ENCODE assay signal across 1 cellular context in the genomic region with DNA sequence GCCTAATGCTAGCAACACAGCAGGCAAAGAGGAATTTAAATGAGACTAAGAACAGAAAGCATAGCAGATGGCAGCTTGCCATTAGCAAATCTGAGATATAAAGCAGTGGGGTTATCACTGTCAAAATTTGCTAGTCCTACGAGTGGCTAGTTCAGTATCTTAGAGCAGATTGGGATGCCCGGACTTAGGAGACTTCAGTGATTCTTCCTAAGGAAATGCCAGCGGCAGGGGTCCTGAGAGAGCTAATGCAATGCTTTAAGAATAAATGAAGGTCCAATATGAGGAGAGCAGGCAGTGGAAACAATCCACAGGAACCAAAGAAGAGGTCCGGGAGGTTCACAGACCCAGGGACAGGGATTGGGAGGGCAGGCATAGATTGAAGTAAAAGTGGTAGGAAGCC.
TF ChIP-seq lines count a peak whose summit lies in the region.

No MANE protein-coding gene starts in this region.

TF ChIP-seq in GM23338, 12 proteins besides CTCF, POLR2A, EP300 and RAD21 (continued from another document):
- TF ChIP-seq, protein P1, sequence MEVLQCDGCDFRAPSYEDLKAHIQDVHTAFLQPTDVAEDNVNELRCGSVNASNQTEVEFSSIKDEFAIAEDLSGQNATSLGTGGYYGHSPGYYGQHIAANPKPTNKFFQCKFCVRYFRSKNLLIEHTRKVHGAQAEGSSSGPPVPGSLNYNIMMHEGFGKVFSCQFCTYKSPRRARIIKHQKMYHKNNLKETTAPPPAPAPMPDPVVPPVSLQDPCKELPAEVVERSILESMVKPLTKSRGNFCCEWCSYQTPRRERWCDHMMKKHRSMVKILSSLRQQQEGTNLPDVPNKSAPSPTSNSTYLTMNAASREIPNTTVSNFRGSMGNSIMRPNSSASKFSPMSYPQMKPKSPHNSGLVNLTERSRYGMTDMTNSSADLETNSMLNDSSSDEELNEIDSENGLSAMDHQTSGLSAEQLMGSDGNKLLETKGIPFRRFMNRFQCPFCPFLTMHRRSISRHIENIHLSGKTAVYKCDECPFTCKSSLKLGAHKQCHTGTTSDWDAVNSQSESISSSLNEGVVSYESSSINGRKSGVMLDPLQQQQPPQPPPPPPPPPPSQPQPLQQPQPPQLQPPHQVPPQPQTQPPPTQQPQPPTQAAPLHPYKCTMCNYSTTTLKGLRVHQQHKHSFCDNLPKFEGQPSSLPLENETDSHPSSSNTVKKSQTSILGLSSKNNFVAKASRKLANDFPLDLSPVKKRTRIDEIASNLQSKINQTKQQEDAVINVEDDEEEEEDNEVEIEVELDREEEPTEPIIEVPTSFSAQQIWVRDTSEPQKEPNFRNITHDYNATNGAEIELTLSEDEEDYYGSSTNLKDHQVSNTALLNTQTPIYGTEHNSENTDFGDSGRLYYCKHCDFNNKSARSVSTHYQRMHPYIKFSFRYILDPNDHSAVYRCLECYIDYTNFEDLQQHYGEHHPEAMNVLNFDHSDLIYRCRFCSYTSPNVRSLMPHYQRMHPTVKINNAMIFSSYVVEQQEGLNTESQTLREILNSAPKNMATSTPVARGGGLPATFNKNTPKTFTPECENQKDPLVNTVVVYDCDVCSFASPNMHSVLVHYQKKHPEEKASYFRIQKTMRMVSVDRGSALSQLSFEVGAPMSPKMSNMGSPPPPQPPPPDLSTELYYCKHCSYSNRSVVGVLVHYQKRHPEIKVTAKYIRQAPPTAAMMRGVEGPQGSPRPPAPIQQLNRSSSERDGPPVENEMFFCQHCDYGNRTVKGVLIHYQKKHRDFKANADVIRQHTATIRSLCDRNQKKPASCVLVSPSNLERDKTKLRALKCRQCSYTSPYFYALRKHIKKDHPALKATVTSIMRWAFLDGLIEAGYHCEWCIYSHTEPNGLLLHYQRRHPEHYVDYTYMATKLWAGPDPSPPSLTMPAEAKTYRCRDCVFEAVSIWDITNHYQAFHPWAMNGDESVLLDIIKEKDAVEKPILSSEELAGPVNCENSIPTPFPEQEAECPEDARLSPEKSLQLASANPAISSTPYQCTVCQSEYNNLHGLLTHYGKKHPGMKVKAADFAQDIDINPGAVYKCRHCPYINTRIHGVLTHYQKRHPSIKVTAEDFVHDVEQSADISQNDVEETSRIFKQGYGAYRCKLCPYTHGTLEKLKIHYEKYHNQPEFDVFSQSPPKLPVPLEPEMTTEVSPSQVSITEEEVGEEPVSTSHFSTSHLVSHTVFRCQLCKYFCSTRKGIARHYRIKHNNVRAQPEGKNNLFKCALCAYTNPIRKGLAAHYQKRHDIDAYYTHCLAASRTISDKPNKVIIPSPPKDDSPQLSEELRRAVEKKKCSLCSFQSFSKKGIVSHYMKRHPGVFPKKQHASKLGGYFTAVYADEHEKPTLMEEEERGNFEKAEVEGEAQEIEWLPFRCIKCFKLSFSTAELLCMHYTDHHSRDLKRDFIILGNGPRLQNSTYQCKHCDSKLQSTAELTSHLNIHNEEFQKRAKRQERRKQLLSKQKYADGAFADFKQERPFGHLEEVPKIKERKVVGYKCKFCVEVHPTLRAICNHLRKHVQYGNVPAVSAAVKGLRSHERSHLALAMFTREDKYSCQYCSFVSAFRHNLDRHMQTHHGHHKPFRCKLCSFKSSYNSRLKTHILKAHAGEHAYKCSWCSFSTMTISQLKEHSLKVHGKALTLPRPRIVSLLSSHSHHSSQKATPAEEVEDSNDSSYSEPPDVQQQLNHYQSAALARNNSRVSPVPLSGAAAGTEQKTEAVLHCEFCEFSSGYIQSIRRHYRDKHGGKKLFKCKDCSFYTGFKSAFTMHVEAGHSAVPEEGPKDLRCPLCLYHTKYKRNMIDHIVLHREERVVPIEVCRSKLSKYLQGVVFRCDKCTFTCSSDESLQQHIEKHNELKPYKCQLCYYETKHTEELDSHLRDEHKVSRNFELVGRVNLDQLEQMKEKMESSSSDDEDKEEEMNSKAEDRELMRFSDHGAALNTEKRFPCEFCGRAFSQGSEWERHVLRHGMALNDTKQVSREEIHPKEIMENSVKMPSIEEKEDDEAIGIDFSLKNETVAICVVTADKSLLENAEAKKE (CRISPR knock-in tag; IDR thresholded peaks at IDR 0.05) = no peak
